8 cellular contexts compared by ENCODE assay signal in the genomic region with DNA sequence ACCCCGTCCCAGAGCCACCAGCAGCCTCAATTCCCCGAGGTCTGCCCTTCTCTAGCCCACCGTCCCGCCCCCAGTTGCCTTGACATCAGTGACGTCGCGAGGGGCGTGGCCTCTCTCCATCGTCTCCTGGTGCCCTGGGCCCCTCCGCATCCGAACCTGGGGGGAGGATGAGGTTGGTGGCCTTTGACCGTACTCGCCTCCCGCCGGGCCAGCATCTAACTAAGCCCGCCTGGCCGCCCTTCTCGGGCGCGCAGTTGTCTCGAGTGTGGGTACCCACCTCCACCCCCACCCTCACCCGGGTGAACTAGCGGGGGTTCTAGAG. TPM values are rescaled to one million over a fixed set of nuclear protein-coding genes. Genes with fewer than 3 reads are reported as not detected.
DNase-seq lines count a peak whose midpoint lies in the region; ATAC-seq and TF ChIP-seq lines count a peak whose summit lies in the region.

No MANE protein-coding gene starts in this region.

- H3K36me3 Mint-ChIP-seq in activated CD4-positive, alpha-beta T cell treated with anti-CD3 and anti-CD28 coated beads for 36 hours (ENCODE audit: low read depth) = no peaks in the 10 kb centered on the region
- H3K36me3 Mint-ChIP-seq in chondrocyte (ENCODE audit: low read depth) = no peaks in the 10 kb centered on the region

- peaks cover 88% of the 10 kb centered on the region for H3K4me1 Mint-ChIP-seq in activated CD4-positive, alpha-beta T cell treated with anti-CD3 and anti-CD28 coated beads for 36 hours
- peaks cover 73% of the 10 kb centered on the region for H3K4me1 Mint-ChIP-seq in chondrocyte (ENCODE audit: low read depth)

- CTCF ChIA-PET in activated CD4-positive, alpha-beta T cell treated with anti-CD3 and anti-CD28 coated beads for 36 hours (lab: Charles Lee) = interaction anchor here (1.1 to 1.8 kb wide), 8 partner anchors 12 to 140 kb away, joined by 3 to 5 read pairs (median 4); no protein-coding TSS in a partner anchor

- peak overlapping the region; percentile 81 for H3K4me3 ChIP-seq in ACC112 (ENCODE audit: low read depth, low read length)

- no peaks in the 10 kb centered on the region for H3K27me3 Mint-ChIP-seq in activated CD4-positive, alpha-beta T cell treated with anti-CD3 and anti-CD28 coated beads for 36 hours
- H3K27me3 Mint-ChIP-seq in chondrocyte (ENCODE audit: low read depth) = no peaks in the 10 kb centered on the region

- peak overlapping the region; percentile 84 for H2AFZ ChIP-seq in ACC112 (ENCODE audit: low read length, unreplicated experiment)

- H3K27ac ChIP-seq in ACC112 (ENCODE audit: low read depth, low read length) (peak overlapping the region; percentile 98), layer of hippocampus (ENCODE audit: low read depth, low read length) (peak overlapping the region; percentile 100)

- H3K27ac Mint-ChIP-seq in activated CD4-positive, alpha-beta T cell treated with anti-CD3 and anti-CD28 coated beads for 36 hours = peak overlapping the region; percentile 95
- H3K27ac Mint-ChIP-seq in chondrocyte (ENCODE audit: unreplicated experiment) = peak overlapping the region; percentile 98

- ATAC-seq in GM18861 (IDR thresholded peaks at IDR 0.05; ENCODE audit: unreplicated experiment) = peak; percentile 35
- ATAC-seq in HG03095 (IDR thresholded peaks at IDR 0.05; ENCODE audit: unreplicated experiment) = peak; percentile 35
- peak; percentile 43 for ATAC-seq in activated CD4-positive, alpha-beta T cell treated with anti-CD3 and anti-CD28 coated beads for 36 hours

- peaks cover 61% of the 10 kb centered on the region for H3K4me1 ChIP-seq in ACC112 (ENCODE audit: control insufficient read depth, insufficient read depth, low read length, unreplicated experiment)

- H3K27me3 ChIP-seq in ACC112 (ENCODE audit: insufficient read depth, low read length) (no peaks in the 10 kb centered on the region), layer of hippocampus (ENCODE audit: control insufficient read depth, insufficient read depth, low read length) (no peaks in the 10 kb centered on the region)

- no peaks in the 10 kb centered on the region for H3K79me2 ChIP-seq in ACC112 (ENCODE audit: control insufficient read depth, insufficient read depth, low read length, unreplicated experiment)

- no peaks in the 10 kb centered on the region for H3K36me3 ChIP-seq in ACC112 (ENCODE audit: insufficient read depth, low read length)

- POLR2A ChIA-PET in activated CD4-positive, alpha-beta T cell treated with anti-CD3 and anti-CD28 coated beads for 36 hours (lab: Charles Lee) = interaction anchor here (0.6 to 1.1 kb wide), 2 partner anchors 11 to 220 kb away, joined by 3 to 6 read pairs; no protein-coding TSS in a partner anchor

- no peaks in the 10 kb centered on the region for H3K9me3 Mint-ChIP-seq in activated CD4-positive, alpha-beta T cell treated with anti-CD3 and anti-CD28 coated beads for 36 hours (ENCODE audit: low read depth)
- H3K9me3 Mint-ChIP-seq in chondrocyte (ENCODE audit: low read depth) = no peaks in the 10 kb centered on the region

- H3K4me3 Mint-ChIP-seq in activated CD4-positive, alpha-beta T cell treated with anti-CD3 and anti-CD28 coated beads for 36 hours = peak overlapping the region; percentile 77
- peak overlapping the region; percentile 80 for H3K4me3 Mint-ChIP-seq in chondrocyte (ENCODE audit: unreplicated experiment)

- peak; percentile 79 to 90 for DNase-seq in NCI-H446 (lab: John Stamatoyannopoulos, UW)
- peak; percentile 97 for DNase-seq in activated CD4-positive, alpha-beta T cell treated with anti-CD3 and anti-CD28 coated beads for 36 hours
- DNase-seq in chondrocyte (ENCODE audit: low spot score) = peak; percentile 95
- DNase-seq in stimulated activated CD4-positive, alpha-beta T cell treated with anti-CD3 and anti-CD28 coated beads, Interleukin-1b, Interleukin-23, amount 100 ng/mL, for 24 hours (ENCODE audit: low read depth in 4 of 4, low spot score in 1 of 4) = peak; percentile 86 to 95 (median 90)

- no peak for TF ChIP-seq CTCF in chondrocyte (IDR thresholded peaks at IDR 0.05)

- intact Hi-C loops in activated CD4-positive, alpha-beta T cell treated with anti-CD3 and anti-CD28 coated beads for 36 hours (cut with DNase I, micrococcal nuclease) = loop anchor here (1.0 to 5.0 kb wide), 7 partner anchors 62 to 711 kb away; a partner anchor contains a TSS

RNA-seq across cellular contexts. Expression of a gene that starts 5.5 kb away (rescaled TPM):
- 1 to 10 TPM; 1.3 to 3.0 TPM for total RNA-seq in activated CD4-positive, alpha-beta T cell treated with anti-CD3 and anti-CD28 coated beads for 36 hours
- total RNA-seq in chondrocyte = 1.8 to 1.9 TPM (median 1.8 TPM) in 3 replicates

RNA-seq across cellular contexts. Expression of a gene that starts 42.7 kb away (rescaled TPM):
- 100 to 1,000 TPM; 140 to 141 TPM for total RNA-seq in activated CD4-positive, alpha-beta T cell treated with anti-CD3 and anti-CD28 coated beads for 36 hours
- total RNA-seq in chondrocyte = 139 to 237 TPM (median 143 TPM) in 3 replicates

RNA-seq across cellular contexts. Expression of a gene that starts 45.0 kb away (rescaled TPM):
- not detected for total RNA-seq in activated CD4-positive, alpha-beta T cell treated with anti-CD3 and anti-CD28 coated beads for 36 hours
- total RNA-seq in chondrocyte = not detected in 3 replicates

RNA-seq across cellular contexts. Expression of a gene that starts 49.4 kb away (rescaled TPM):
- not detected for total RNA-seq in activated CD4-positive, alpha-beta T cell treated with anti-CD3 and anti-CD28 coated beads for 36 hours
- total RNA-seq in chondrocyte = not detected in 3 replicates

Comparison
In these comparisons a context has a peak if more than half of its experiments do, and no peak if none do; other contexts are left out.
1. Peak in every context shown above with its lines: DNase-seq, ATAC-seq, H3K4me3 ChIP-seq and H3K27ac ChIP-seq.